1 cellular context compared by ENCODE assay signal in the genomic region with DNA sequence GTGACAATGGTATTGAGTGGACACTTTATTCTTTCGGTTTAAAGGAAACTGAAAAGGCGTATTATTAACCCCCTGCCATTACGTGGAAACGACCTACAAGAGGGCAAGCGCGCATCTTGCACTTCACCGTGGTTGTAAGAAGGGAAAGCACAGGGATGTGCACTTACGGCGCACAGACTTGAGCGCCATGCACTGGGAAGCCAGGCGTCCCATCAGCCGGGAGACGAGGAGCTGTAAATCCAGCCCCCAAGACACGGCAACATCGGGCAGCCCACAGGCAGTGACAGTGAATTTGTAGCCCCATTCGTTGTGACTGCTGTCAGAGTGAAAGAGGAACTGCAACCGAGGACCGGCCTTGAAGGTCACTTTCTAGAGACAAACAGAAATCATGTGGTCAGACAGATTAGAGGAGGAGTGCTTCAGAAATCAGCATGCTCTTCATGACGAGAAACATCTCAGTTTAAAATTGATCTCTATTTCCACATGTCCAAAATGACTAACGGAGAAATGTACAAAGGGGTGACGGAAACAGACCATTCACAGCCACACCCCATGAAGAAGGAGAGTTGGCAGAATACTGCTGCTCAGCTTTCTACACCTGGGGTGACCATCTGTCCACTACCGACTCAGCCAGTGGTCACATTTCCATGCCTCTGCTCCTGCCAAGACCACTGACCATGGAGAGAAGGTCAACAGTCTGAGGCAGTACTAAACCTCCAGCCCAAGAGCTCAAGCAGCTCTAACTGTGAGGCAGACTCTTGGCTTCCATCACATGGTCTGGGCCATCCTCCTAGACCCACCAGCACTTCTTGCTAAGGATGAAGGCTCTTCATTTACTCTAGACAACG.
TF ChIP-seq lines count a peak whose summit lies in the region.

No MANE protein-coding gene starts in this region.

TF ChIP-seq in IMR-90, 13 proteins besides CTCF, POLR2A, EP300 and RAD21:
- TF ChIP-seq MAZ (IDR thresholded peaks at IDR 0.05; ENCODE audit: borderline replicate concordance, low read depth, low read length) (no peak), NFE2L2 (IDR thresholded peaks at IDR 0.05; ENCODE audit: low read depth, low read length) (no peak), MXI1 (IDR thresholded peaks at IDR 0.05; ENCODE audit: borderline replicate concordance, low read depth, low read length) (no peak), RFX5 (IDR thresholded peaks at IDR 0.05; ENCODE audit: low read depth, low read length) (no peak), CEBPB (IDR thresholded peaks at IDR 0.05; ENCODE audit: low read depth, low read length) (no peak), SMC3 (IDR thresholded peaks at IDR 0.05; ENCODE audit: low read depth, low read length) (no peak), CHD1 (IDR thresholded peaks at IDR 0.05; ENCODE audit: low read depth, low read length) (no peak), RCOR1 (IDR thresholded peaks at IDR 0.05; ENCODE audit: insufficient replicate concordance, low read length) (no peak), BHLHE40 (IDR thresholded peaks at IDR 0.05; ENCODE audit: low read depth, low read length) (no peak), MAFK (IDR thresholded peaks at IDR 0.05; ENCODE audit: low read depth, low read length) (no peak), ELK1 (IDR thresholded peaks at IDR 0.05; ENCODE audit: borderline replicate concordance, low read depth, low read length) (no peak), FOS (IDR thresholded peaks at IDR 0.05; ENCODE audit: low read depth, low read length) (no peak)
- TF ChIP-seq, protein P1, sequence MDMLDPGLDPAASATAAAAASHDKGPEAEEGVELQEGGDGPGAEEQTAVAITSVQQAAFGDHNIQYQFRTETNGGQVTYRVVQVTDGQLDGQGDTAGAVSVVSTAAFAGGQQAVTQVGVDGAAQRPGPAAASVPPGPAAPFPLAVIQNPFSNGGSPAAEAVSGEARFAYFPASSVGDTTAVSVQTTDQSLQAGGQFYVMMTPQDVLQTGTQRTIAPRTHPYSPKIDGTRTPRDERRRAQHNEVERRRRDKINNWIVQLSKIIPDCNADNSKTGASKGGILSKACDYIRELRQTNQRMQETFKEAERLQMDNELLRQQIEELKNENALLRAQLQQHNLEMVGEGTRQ (IDR thresholded peaks at IDR 0.05; ENCODE audit: low read depth, low read length): no peak
TF ChIP-seq in IMR-90: peak in this region for 0.
